12 cellular contexts compared by ENCODE assay signal in genomic region chr16:3460121-3460520, GRCh38. TPM values are rescaled to one million over a fixed set of nuclear protein-coding genes. Genes with fewer than 3 reads are reported as not detected.
DNase-seq lines count a peak whose midpoint lies in the region; ATAC-seq, FAIRE-seq and TF ChIP-seq lines count a peak whose summit lies in the region.
"Had no signal": no experiment of that assay in that cellular context is flagged by ENCODE, and none has a peak within 500 bp of the region (broad histone marks: within the 10 kb centered on the region; RNA-seq: fewer than 3 reads in every experiment).

No MANE protein-coding gene starts in this region.

- no peaks in the 10 kb centered on the region for H3K36me3 ChIP-seq in skeletal muscle tissue (ENCODE audit: control insufficient read depth in 3 of 3, insufficient read depth in 3 of 3, low read length in 3 of 3)

- H3K4me1 Mint-ChIP-seq in activated CD8-positive, alpha-beta memory T cell treated with anti-CD3 and anti-CD28 coated beads, Interleukin-2, amount 10 ng/mL, durations not matched to agents 7 days and 5 days = peaks cover 56% of the 10 kb centered on the region
- peaks cover 52 to 65% (median 64%) of the 10 kb centered on the region in 3 donors for H3K4me1 Mint-ChIP-seq in T-cell

- peaks cover 14% of the 10 kb centered on the region for H3K4me1 ChIP-seq in right cardiac atrium (ENCODE audit: control insufficient read depth, insufficient read depth, low read length)
- peaks cover 47 to 57% (median 54%) of the 10 kb centered on the region in 3 donors for H3K4me1 ChIP-seq in skeletal muscle tissue (ENCODE audit: control insufficient read depth in 3 of 3, insufficient read depth in 3 of 3, low read length in 3 of 3)

- intact Hi-C loops in right cardiac atrium (cut with DNase I) = no loop called here

- H3K27me3 Mint-ChIP-seq in activated CD8-positive, alpha-beta memory T cell treated with anti-CD3 and anti-CD28 coated beads, Interleukin-2, amount 10 ng/mL, durations not matched to agents 7 days and 5 days = no peaks in the 10 kb centered on the region
- no peaks in the 10 kb centered on the region for H3K27me3 Mint-ChIP-seq in T-cell
- H3K27me3 Mint-ChIP-seq: memory B cell had no signal

- no peak overlapping the region for H3K4me3 ChIP-seq in right cardiac atrium (ENCODE audit: low read length)
- H3K4me3 ChIP-seq in skeletal muscle tissue (ENCODE audit: low read length in 3 of 3) = peak overlapping the region in 1 of 3 donors; percentile 89

- no peak for DNase-seq in activated CD8-positive, alpha-beta memory T cell treated with anti-CD3 and anti-CD28 coated beads, Interleukin-2, amount 10 ng/mL, durations not matched to agents 7 days and 5 days
- no peak for DNase-seq in activated CD8-positive, alpha-beta memory T cell treated with anti-CD3 and anti-CD28 coated beads, Interleukin-2, amount 50 U/mL, for 4 hours
- DNase-seq in T-cell (no peak), right cardiac atrium (no peak), H54 (ENCODE audit: insufficient read length, low spot score) (no peak), SIG-M5 treated with dmso at 0.1 percent for 504 hours (lab: John Stamatoyannopoulos, UW; ENCODE audit: unreplicated experiment) (no peak)
- DNase-seq: amygdala, MG63 had no signal

- no peaks in the 10 kb centered on the region for H3K9me3 Mint-ChIP-seq in activated CD8-positive, alpha-beta memory T cell treated with anti-CD3 and anti-CD28 coated beads, Interleukin-2, amount 10 ng/mL, durations not matched to agents 7 days and 5 days (ENCODE audit: low read depth)
- H3K9me3 Mint-ChIP-seq in T-cell = no peaks in the 10 kb centered on the region
- H3K9me3 Mint-ChIP-seq: memory B cell had no signal

- WGBS in right cardiac atrium = 65% methylated on average over 7 of the region's 7 CpGs

- FAIRE-seq in H54 (lab: Jason Lieb, UNC) = no peak

- H3K4me3 Mint-ChIP-seq in activated CD8-positive, alpha-beta memory T cell treated with anti-CD3 and anti-CD28 coated beads, Interleukin-2, amount 10 ng/mL, durations not matched to agents 7 days and 5 days = no peak overlapping the region
- peak overlapping the region; percentile 1 to 91 (median 21) for H3K4me3 Mint-ChIP-seq in T-cell

- H3K36me3 Mint-ChIP-seq in activated CD8-positive, alpha-beta memory T cell treated with anti-CD3 and anti-CD28 coated beads, Interleukin-2, amount 10 ng/mL, durations not matched to agents 7 days and 5 days = peaks cover 8% of the 10 kb centered on the region
- no peaks in the 10 kb centered on the region for H3K36me3 Mint-ChIP-seq in T-cell
- H3K36me3 Mint-ChIP-seq: memory B cell had no signal

- H3K27me3 ChIP-seq in right cardiac atrium (ENCODE audit: control insufficient read depth, insufficient read depth) (no peaks in the 10 kb centered on the region), skeletal muscle tissue (ENCODE audit: control insufficient read depth in 3 of 3, insufficient read depth in 3 of 3, low read length in 3 of 3) (no peaks in the 10 kb centered on the region)
- H3K27me3 ChIP-seq: MG63 had no signal

- no peak for ATAC-seq in activated CD8-positive, alpha-beta memory T cell treated with anti-CD3 and anti-CD28 coated beads, Interleukin-2, amount 10 ng/mL, durations not matched to agents 7 days and 5 days
- ATAC-seq in T-cell (replicated peaks in 1 of 4) (no peak), right cardiac atrium (no peak), HG03135 (IDR thresholded peaks at IDR 0.05; ENCODE audit: unreplicated experiment) (no peak)

- H3K27ac ChIP-seq in right cardiac atrium (ENCODE audit: low read length) (peak overlapping the region; percentile 80), skeletal muscle tissue (ENCODE audit: low read depth, low read length) (peak overlapping the region; percentile 14)

- POLR2A ChIA-PET in T-cell (lab: Charles Lee) = interaction anchor here in 1 of 2 donors (0.7 kb wide), 1 partner anchor 49 kb away, joined by 4 read pairs; no protein-coding TSS in a partner anchor

- no peak for TF ChIP-seq POLR2A in H54 (IDR thresholded peaks at IDR 0.05; ENCODE audit: low read depth, low read length)

- H3K9ac ChIP-seq in skeletal muscle tissue (ENCODE audit: low read depth in 1 of 3, low read length in 3 of 3) = peak overlapping the region in 2 of 3 donors; percentile 35 to 65

- H3K27ac Mint-ChIP-seq in activated CD8-positive, alpha-beta memory T cell treated with anti-CD3 and anti-CD28 coated beads, Interleukin-2, amount 10 ng/mL, durations not matched to agents 7 days and 5 days = peak overlapping the region; percentile 91
- H3K27ac Mint-ChIP-seq in T-cell = peak overlapping the region; percentile 90 to 93

- CTCF ChIA-PET in activated CD8-positive, alpha-beta memory T cell treated with anti-CD3 and anti-CD28 coated beads, Interleukin-2, amount 10 ng/mL, durations not matched to agents 7 days and 5 days (lab: Charles Lee) = interaction anchor here (0.9 kb wide), 1 partner anchor 284 kb away, joined by 3 read pairs; no protein-coding TSS in a partner anchor
- CTCF ChIA-PET in T-cell (lab: Charles Lee) = interaction anchor here in 1 of 2 donors (0.6 kb wide), 1 partner anchor 358 kb away, joined by 6 read pairs; no protein-coding TSS in a partner anchor

- H3K9me3 ChIP-seq in right cardiac atrium (ENCODE audit: control insufficient read depth, low read length) = no peaks in the 10 kb centered on the region
- H3K9me3 ChIP-seq in skeletal muscle tissue (ENCODE audit: control insufficient read depth in 3 of 3, low read length in 3 of 3) = no peaks in the 10 kb centered on the region
- H3K9me3 ChIP-seq: MG63 had no signal

RNA-seq across cellular contexts. Expression of gene NAA60, which starts 16.6 kb away (rescaled TPM):
- 10 to 100 TPM; 50.2 to 50.6 TPM for total RNA-seq in activated CD8-positive, alpha-beta memory T cell treated with anti-CD3 and anti-CD28 coated beads, Interleukin-2, amount 10 ng/mL, durations not matched to agents 7 days and 5 days
- total RNA-seq in T-cell = 10 to 100 TPM; 40.9 to 67.6 (median 55.6) TPM
- 10 to 100 TPM; 40.7 to 51.5 (median 46.0) TPM for total RNA-seq in right cardiac atrium
- polyA plus RNA-seq in right cardiac atrium = 50.9 TPM
- 15.7 TPM for total RNA-seq in skeletal muscle tissue

RNA-seq across cellular contexts. Expression of gene ZNF597, which starts 16.8 kb away (rescaled TPM):
- total RNA-seq in activated CD8-positive, alpha-beta memory T cell treated with anti-CD3 and anti-CD28 coated beads, Interleukin-2, amount 10 ng/mL, durations not matched to agents 7 days and 5 days = 1 to 10 TPM; 2.4 to 2.6 TPM
- 1 to 10 TPM; 2.2 to 4.8 (median 4.3) TPM for total RNA-seq in T-cell
- total RNA-seq in right cardiac atrium = 1 to 10 TPM; 2.0 to 3.5 (median 2.2) TPM
- 0.88 TPM for polyA plus RNA-seq in right cardiac atrium
- total RNA-seq in skeletal muscle tissue = 2.1 TPM

RNA-seq across cellular contexts. Expression of gene C16orf90, which starts 35.2 kb away (rescaled TPM):
- not detected for total RNA-seq in activated CD8-positive, alpha-beta memory T cell treated with anti-CD3 and anti-CD28 coated beads, Interleukin-2, amount 10 ng/mL, durations not matched to agents 7 days and 5 days
- total RNA-seq in T-cell = not detected
- not detected for total RNA-seq in right cardiac atrium
- not detected for polyA plus RNA-seq in right cardiac atrium
- not detected for total RNA-seq in skeletal muscle tissue
- total RNA-seq: urinary bladder had no signal
- polyA plus RNA-seq: urinary bladder had no signal

RNA-seq across cellular contexts. Expression of gene CLUAP1, which starts 40.7 kb away (rescaled TPM):
- total RNA-seq in activated CD8-positive, alpha-beta memory T cell treated with anti-CD3 and anti-CD28 coated beads, Interleukin-2, amount 10 ng/mL, durations not matched to agents 7 days and 5 days = 10 to 100 TPM; 11.4 to 18.0 TPM
- total RNA-seq in T-cell (10 to 100 TPM; 22.5 to 36.2 (median 32.6) TPM), right cardiac atrium (10 to 100 TPM; 16.8 to 22.2 (median 18.6) TPM), skeletal muscle tissue (11.5 TPM)
- polyA plus RNA-seq in right cardiac atrium = 8.5 TPM

RNA-seq across cellular contexts. Expression of gene ZNF174, which starts 59.1 kb away (rescaled TPM):
- 10 to 100 TPM; 13.9 to 15.4 TPM for total RNA-seq in activated CD8-positive, alpha-beta memory T cell treated with anti-CD3 and anti-CD28 coated beads, Interleukin-2, amount 10 ng/mL, durations not matched to agents 7 days and 5 days
- total RNA-seq in T-cell = 10 to 100 TPM in 3 of 5 donors, 1 to 10 TPM in 2; 6.4 to 18.7 (median 18.5) TPM
- total RNA-seq in right cardiac atrium = 10 to 100 TPM in 3 of 4 donors, 1 to 10 TPM in 1; 8.9 to 13.5 (median 11.8) TPM
- polyA plus RNA-seq in right cardiac atrium = 11.1 TPM
- total RNA-seq in skeletal muscle tissue = 8.9 TPM
